Comparison of ENCODE assay signal across 16 cellular contexts in genomic region chr15:57586661-57587404, GRCh38. TPM values are rescaled to one million over a fixed set of nuclear protein-coding genes. Genes with fewer than 3 reads are reported as not detected.
A peak's percentile ranks its signal among the peaks of the same experiment; 100 is the strongest.
DNase-seq lines count a peak whose midpoint lies in the region; ATAC-seq and TF ChIP-seq lines count a peak whose summit lies in the region.
"Had no signal": no experiment of that assay in that cellular context is flagged by ENCODE, and none has a peak within 500 bp of the region (broad histone marks: within the 10 kb centered on the region; RNA-seq: fewer than 3 reads in every experiment).

No MANE protein-coding gene starts in this region.

- intact Hi-C loops in CD14-positive monocyte (cut with micrococcal nuclease) (no loop called here), left colon (cut with DNase I, micrococcal nuclease) (no loop called here), natural killer cell (cut with micrococcal nuclease) (no loop called here)

- H3K4me1 Mint-ChIP-seq in CD14-positive monocyte: peaks cover 31% of the 10 kb centered on the region
- peaks cover 0 to 4% of the 10 kb centered on the region in 2 donors for H3K4me1 Mint-ChIP-seq in natural killer cell

- H3K27ac Mint-ChIP-seq in CD14-positive monocyte (peak overlapping the region in 5 of 7 donors; percentile 11 to 79 (median 17)), natural killer cell (no peak overlapping the region)
- H3K27ac Mint-ChIP-seq: endodermal cell, HFFc6, nephron progenitor cell had no signal

- H3K4me3 Mint-ChIP-seq in CD14-positive monocyte: peak overlapping the region in 1 of 2 donors; percentile 5
- H3K4me3 Mint-ChIP-seq in natural killer cell: no peak overlapping the region
- H3K4me3 Mint-ChIP-seq: endodermal cell, HFFc6, nephron progenitor cell had no signal

- peaks cover 5% of the 10 kb centered on the region for H3K9me3 ChIP-seq in RWPE2 (ENCODE audit: severe bottlenecking)
- H3K9me3 ChIP-seq: right atrium auricular region had no signal

- H3K27me3 Mint-ChIP-seq in CD14-positive monocyte (ENCODE audit: low read depth in 3 of 3) (peaks cover 14 to 23% (median 15%) of the 10 kb centered on the region in 3 donors), natural killer cell (ENCODE audit: low read depth in 2 of 2) (peaks cover 49 to 53% of the 10 kb centered on the region in 2 donors)

- peak overlapping the region; percentile 37 for H3K27ac ChIP-seq in RWPE2 (ENCODE audit: poor library complexity, severe bottlenecking)
- H3K27ac ChIP-seq: breast epithelium, right atrium auricular region had no signal

- TF ChIP-seq CTCF in CD14-positive monocyte (IDR thresholded peaks at IDR 0.05) (no peak), RWPE2 (IDR thresholded peaks at IDR 0.05; ENCODE audit: poor library complexity, severe bottlenecking) (no peak), natural killer cell (IDR thresholded peaks at IDR 0.05) (no peak)

- H3K36me3 Mint-ChIP-seq in CD14-positive monocyte (peaks cover 0 to 4% of the 10 kb centered on the region in 2 donors), natural killer cell (peaks cover 16% of the 10 kb centered on the region)

- DNase-seq in CD14-positive monocyte (ENCODE audit: low spot score): no peak
- peak; percentile 24 for DNase-seq in EH (ENCODE audit: low read depth)
- DNase-seq in RWPE2 (ENCODE audit: low spot score): no peak
- DNase-seq in left colon: no peak
- no peak for DNase-seq in natural killer cell
- no peak for DNase-seq in stimulated activated CD4-positive, alpha-beta T cell treated with anti-CD3 and anti-CD28 coated beads, Interleukin-4, amount 100 ng/mL, for 4 hours
- DNase-seq: endodermal cell; head of caudate nucleus; HFFc6; nephron progenitor cell; stimulated activated CD4-positive, alpha-beta T cell treated with anti-CD3 and anti-CD28 coated beads, Interleukin-4, amount 100 ng/mL, for 1 hour had no signal

- H3K4me1 ChIP-seq in RWPE2 (ENCODE audit: insufficient read depth, poor library complexity, severe bottlenecking): peaks cover 18% of the 10 kb centered on the region

- ATAC-seq in RWPE2 (ENCODE audit: low read depth) (peak; percentile 9; the same call in 1 of the 3 replicates), left colon (peak; percentile 26), natural killer cell (no peak), GM21717 (IDR thresholded peaks at IDR 0.05; ENCODE audit: unreplicated experiment) (no peak)
- ATAC-seq: HepG2 had no signal

- no peaks in the 10 kb centered on the region for H3K27me3 ChIP-seq in RWPE2 (ENCODE audit: insufficient read depth, poor library complexity, severe bottlenecking)
- H3K27me3 ChIP-seq: breast epithelium, right atrium auricular region had no signal

- H3K36me3 ChIP-seq in RWPE2 (ENCODE audit: low read depth): no peaks in the 10 kb centered on the region
- H3K36me3 ChIP-seq: breast epithelium, right atrium auricular region had no signal

- H3K9me3 Mint-ChIP-seq in CD14-positive monocyte (peaks cover 8 to 26% (median 14%) of the 10 kb centered on the region in 7 donors), natural killer cell (peaks cover 7 to 8% of the 10 kb centered on the region in 2 donors)

- H3K4me3 ChIP-seq in RWPE2 (ENCODE audit: severe bottlenecking): no peak overlapping the region
- H3K4me3 ChIP-seq: breast epithelium, right atrium auricular region had no signal

RNA-seq across cellular contexts. Expression of gene MYZAP, which starts 4.9 kb away (rescaled TPM):
- under 1 TPM; 0.12 to 0.13 TPM for polyA plus RNA-seq in CD14-positive monocyte
- total RNA-seq in left colon: 10 to 100 TPM; 12.9 to 21.3 TPM
- not detected for total RNA-seq in natural killer cell
- total RNA-seq: HepG2, NCI-H460 had no signal
- polyA plus RNA-seq: HepG2 had no signal

Comparison
In these comparisons a context has a peak if more than half of its experiments do, and no peak if none do; other contexts are left out.
1. H3K27ac Mint-ChIP-seq: peak in CD14-positive monocyte (5 of 7); none in natural killer cell (0 of 2).
2. ATAC-seq: peak in RWPE2 (single experiment) and left colon (single experiment); none in natural killer cell (0 of 3) and GM21717 (single experiment).
3. RNA of gene MYZAP, which starts 4.9 kb away (total RNA-seq): 12.9 to 21.3 TPM in left colon; not detected in natural killer cell; every median in the first group is over 10 times any median in the second.